In the genomic region with DNA sequence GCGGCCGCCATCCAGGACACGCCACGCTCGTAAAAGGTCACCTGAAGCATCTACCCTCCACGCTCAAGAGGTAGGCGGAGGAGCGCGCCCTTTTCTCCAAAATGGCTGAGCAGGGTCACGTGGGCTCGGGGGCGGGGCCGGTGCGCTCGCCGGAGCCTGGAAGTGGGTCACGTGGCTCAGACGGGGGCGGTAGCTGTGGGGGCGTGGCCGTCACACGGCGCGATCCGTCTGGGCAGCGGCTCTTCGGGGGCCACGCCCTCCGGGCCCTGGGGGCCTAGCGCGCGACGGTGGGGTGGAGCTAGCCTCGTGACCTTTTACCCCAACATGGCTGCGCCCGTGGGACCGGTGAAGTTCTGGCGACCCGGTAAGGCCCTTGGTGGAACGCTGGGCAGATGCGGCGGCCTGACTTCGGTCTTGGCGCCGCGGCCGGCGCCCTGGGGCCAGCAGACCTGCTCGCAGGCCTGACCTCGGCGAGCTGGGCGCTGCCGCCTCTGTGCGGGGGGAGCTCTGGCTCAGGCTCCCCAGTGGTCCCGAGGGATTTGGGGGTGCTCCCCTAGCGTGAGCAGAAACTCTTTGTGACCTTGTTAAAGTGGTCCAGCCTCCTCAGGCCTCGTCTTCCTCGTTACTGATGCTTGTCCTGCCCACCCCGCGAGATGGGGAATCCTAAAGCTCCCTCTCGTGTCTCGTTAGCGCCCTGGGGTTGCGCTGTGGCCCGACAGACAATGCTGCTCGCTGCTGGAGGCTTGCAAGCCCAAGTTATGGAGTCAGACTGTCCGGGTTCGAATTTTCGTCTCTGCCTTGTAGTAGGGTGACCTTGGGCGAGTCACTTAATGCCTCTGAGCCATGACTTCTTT, we compare ENCODE assay signal across 8 cellular contexts. TPM values are rescaled to one million over a fixed set of nuclear protein-coding genes. Genes with fewer than 3 reads are reported as not detected.
DNase-seq lines count a peak whose midpoint lies in the region; ATAC-seq and TF ChIP-seq lines count a peak whose summit lies in the region.

Gene DHX35 (plus strand): TSS at position 301 of the 854 bp plus-strand sequence. CDS start 24 bp downstream, at position 325.

- H3K4me1 ChIP-seq in right atrium auricular region, result peaks cover 0 to 23% of the 10 kb centered on the region in 2 donors
- no peaks in the 10 kb centered on the region for H3K4me1 ChIP-seq in uterus

- no peaks in the 10 kb centered on the region for H3K36me3 ChIP-seq in right atrium auricular region
- H3K36me3 ChIP-seq in uterus, result no peaks in the 10 kb centered on the region

- TF ChIP-seq CTCF in right atrium auricular region (IDR thresholded peaks at IDR 0.05) (peak in 1 of 2 donors; percentile 55), uterus (IDR thresholded peaks at IDR 0.05) (peak; percentile 5 to 29 (median 15))

- intact Hi-C loops in uterus (cut with DNase I; ENCODE audit: low total_unique reads), result no loop called here

- H3K27me3 ChIP-seq in right atrium auricular region, result no peaks in the 10 kb centered on the region
- H3K27me3 ChIP-seq in uterus, result no peaks in the 10 kb centered on the region

- H3K27ac ChIP-seq in angular gyrus (ENCODE audit: low read depth, low read length) (peak within 1 kb of the TSS; percentile 86), right atrium auricular region (peak within 1 kb of the TSS; percentile 97), uterus (peak within 1 kb of the TSS; percentile 85 to 96)

- H3K4me3 ChIP-seq in right atrium auricular region (peak within 1 kb of the TSS; percentile 93 to 98), uterus (peak within 1 kb of the TSS; percentile 81 to 97)

- DNase-seq in NCI-H1694 treated with DMSO at 0.1 percent for 48 hours (lab: John Stamatoyannopoulos, UW) (peak; percentile 86), T-helper 2 cell (peak; percentile 97 to 98 (median 98)), right atrium auricular region (ENCODE audit: low spot score) (peak; percentile 96), pulmonary artery endothelial cell (ENCODE audit: low read depth, low spot score) (peak; percentile 88), uterus (peak; percentile 97 to 99)

- H3K9me3 ChIP-seq in right atrium auricular region, result no peaks in the 10 kb centered on the region
- H3K9me3 ChIP-seq in uterus, result no peaks in the 10 kb centered on the region

- TF ChIP-seq POLR2A in GM15510 (IDR thresholded peaks at IDR 0.05; ENCODE audit: borderline replicate concordance, extremely low read depth, insufficient read length) (peak; percentile 75), uterus (IDR thresholded peaks at IDR 0.05) (peak in 1 of 2 donors; percentile 49)

- peak; percentile 97 for ATAC-seq in HG02885 (IDR thresholded peaks at IDR 0.05; ENCODE audit: poor library complexity, unreplicated experiment)

RNA-seq across cellular contexts. Expression of gene DHX35, which starts in this region (rescaled TPM):
- 10 to 100 TPM; 15.2 to 41.0 TPM for total RNA-seq in right atrium auricular region
- total RNA-seq in pulmonary artery endothelial cell, result 9.9 and 12.1 TPM in 2 replicates
- total RNA-seq in uterus, result 10 to 100 TPM; 17.7 to 23.5 (median 21.6) TPM

Comparison
In these comparisons a context has a peak if more than half of its experiments do, and no peak if none do; other contexts are left out.
1. Peak in every context shown above with its lines: DNase-seq, ATAC-seq, H3K4me3 ChIP-seq and H3K27ac ChIP-seq.